ENCODE assay signal across 4 cellular contexts in genomic region chr1:220592714-220593113, GRCh38.
TF ChIP-seq lines count a peak whose summit lies in the region.

No MANE protein-coding gene starts in this region.

TF ChIP-seq in HepG2, 621 proteins besides CTCF, POLR2A, EP300 and RAD21:
- TF ChIP-seq MAFF (IDR thresholded peaks at IDR 0.05; ENCODE audit: low read depth, low read length), result peak; percentile 54; the same call in 1 of the 2 replicates
- TF ChIP-seq ZNF605 (CRISPR knock-in tag; IDR thresholded peaks at IDR 0.05), result no peak
- TF ChIP-seq MAFK (conservative IDR thresholded peaks at IDR 0.05 in 1 of 2, IDR thresholded peaks at IDR 0.05 in 1 of 2; ENCODE audit: low read length in 2 of 2), result peak in 1 of 2 experiments; percentile 62; a peak in 2 of 4 replicates

TF ChIP-seq in A549, 52 proteins besides CTCF, POLR2A, EP300 and RAD21:
- TF ChIP-seq MAFK (IDR thresholded peaks at IDR 0.05; ENCODE audit: partially characterized antibody) (peak; percentile 50), CEBPB (IDR thresholded peaks at IDR 0.05) (no peak)

TF ChIP-seq in IMR-90, 13 proteins besides CTCF, POLR2A, EP300 and RAD21:
- TF ChIP-seq MAFK (IDR thresholded peaks at IDR 0.05; ENCODE audit: low read depth, low read length) (peak; percentile 35), RCOR1 (IDR thresholded peaks at IDR 0.05; ENCODE audit: insufficient replicate concordance, low read length) (no peak)

TF ChIP-seq in K562, 482 proteins besides CTCF, POLR2A, EP300 and RAD21:
- TF ChIP-seq NR2F6 (CRISPR knock-in tag; IDR thresholded peaks at IDR 0.05), result no peak
- no peak for TF ChIP-seq COPS2 (conservative IDR thresholded peaks at IDR 0.05)
- no peak for TF ChIP-seq EWSR1 (IDR thresholded peaks at IDR 0.05; ENCODE audit: borderline replicate concordance, low read depth, partially characterized antibody)
- peak; percentile 32; the same call in 1 of the 2 replicates for TF ChIP-seq MAFG (tag; conservative IDR thresholded peaks at IDR 0.05)
- TF ChIP-seq ZBTB26 (CRISPR knock-in tag; IDR thresholded peaks at IDR 0.05), result no peak
- peak; percentile 58; the same call in 1 of the 2 replicates for TF ChIP-seq C11orf30 (IDR thresholded peaks at IDR 0.05; ENCODE audit: low read depth)
- no peak for TF ChIP-seq POLR3A (IDR thresholded peaks at IDR 0.05; ENCODE audit: borderline replicate concordance, extremely low read depth, insufficient read depth, insufficient read length)
- no peak for TF ChIP-seq ARID2 (IDR thresholded peaks at IDR 0.05)
- peak; percentile 70 for TF ChIP-seq ZNF316 (IDR thresholded peaks at IDR 0.05)
